8 cellular contexts compared by ENCODE assay signal in the genomic region with DNA sequence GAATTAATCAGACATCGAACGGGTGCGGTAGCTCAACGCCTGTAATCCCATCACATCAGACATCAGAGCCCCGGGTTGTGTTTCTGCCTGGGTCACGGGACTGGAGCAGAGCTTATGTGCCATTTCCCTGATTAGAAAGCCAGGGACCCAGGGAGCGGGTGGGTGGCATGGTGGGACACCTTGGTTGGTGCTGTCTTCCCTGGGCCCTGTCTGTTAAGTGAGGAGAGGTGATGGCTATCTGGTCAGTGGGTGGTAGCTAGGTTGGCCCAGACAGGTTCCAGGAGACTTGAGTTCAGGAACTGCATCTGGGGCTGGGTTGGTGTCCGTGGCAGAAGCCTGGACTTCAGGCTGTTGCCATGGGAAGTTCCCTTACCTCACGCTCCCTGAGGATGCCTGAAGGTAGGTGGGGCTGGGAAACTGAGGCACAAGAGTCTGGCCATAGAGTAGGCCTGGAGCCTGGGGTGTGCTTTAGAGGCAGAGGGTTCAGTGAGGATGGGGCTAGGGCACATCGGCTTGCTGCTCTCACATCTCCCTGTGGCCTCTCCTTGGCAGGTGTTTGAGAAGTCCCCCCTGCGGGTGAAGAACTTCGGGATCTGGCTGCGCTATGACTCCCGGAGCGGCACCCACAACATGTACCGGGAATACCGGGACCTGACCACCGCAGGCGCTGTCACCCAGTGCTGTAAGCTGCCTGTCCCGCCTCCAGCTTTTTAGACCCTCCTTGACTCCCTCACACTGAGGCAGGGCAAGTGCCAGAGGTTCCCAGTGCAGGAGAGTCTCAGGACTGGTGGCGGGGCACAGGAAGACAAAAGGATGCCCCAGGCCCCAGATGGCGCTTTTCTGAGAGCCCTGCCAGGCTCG. TPM values are rescaled to one million over a fixed set of nuclear protein-coding genes. Genes with fewer than 3 reads are reported as not detected.
A peak's percentile ranks its signal among the peaks of the same experiment; 100 is the strongest.
DNase-seq lines count a peak whose midpoint lies in the region; ATAC-seq and TF ChIP-seq lines count a peak whose summit lies in the region.

No MANE protein-coding gene starts in this region.

- H3K9me3 Mint-ChIP-seq in stimulated activated naive CD8-positive, alpha-beta T cell treated with anti-CD3 and anti-CD28 coated beads, Interleukin-15, Interleukin-2, amounts not matched to agents 100 ng/mL and 50 ng/mL, for 24 hours = no peaks in the 10 kb centered on the region
- no peaks in the 10 kb centered on the region for H3K9me3 Mint-ChIP-seq in activated T-helper 1 cell treated with anti-CD3 and anti-CD28 coated beads, Interleukin-12 subunit alpha, Interleukin-12 subunit beta, Interleukin-2, Interleukin-4 antibody, amounts not matched to agents 30 ng/mL and 10 ng/mL and 1 ng/mL, durations not matched to agents 14 hours and 24 hours and 36 hours

- peak overlapping the region; percentile 100 for H3K27ac Mint-ChIP-seq in stimulated activated naive CD8-positive, alpha-beta T cell treated with anti-CD3 and anti-CD28 coated beads, Interleukin-15, Interleukin-2, amounts not matched to agents 100 ng/mL and 50 ng/mL, for 24 hours
- H3K27ac Mint-ChIP-seq in activated T-helper 1 cell treated with anti-CD3 and anti-CD28 coated beads, Interleukin-12 subunit alpha, Interleukin-12 subunit beta, Interleukin-2, Interleukin-4 antibody, amounts not matched to agents 30 ng/mL and 10 ng/mL and 1 ng/mL, durations not matched to agents 14 hours and 24 hours and 36 hours = peak overlapping the region; percentile 100

- H3K4me1 Mint-ChIP-seq in stimulated activated naive CD8-positive, alpha-beta T cell treated with anti-CD3 and anti-CD28 coated beads, Interleukin-15, Interleukin-2, amounts not matched to agents 100 ng/mL and 50 ng/mL, for 24 hours (ENCODE audit: low read depth) = peaks cover 49% of the 10 kb centered on the region
- peaks cover 22% of the 10 kb centered on the region for H3K4me1 Mint-ChIP-seq in activated T-helper 1 cell treated with anti-CD3 and anti-CD28 coated beads, Interleukin-12 subunit alpha, Interleukin-12 subunit beta, Interleukin-2, Interleukin-4 antibody, amounts not matched to agents 30 ng/mL and 10 ng/mL and 1 ng/mL, durations not matched to agents 14 hours and 24 hours and 36 hours (ENCODE audit: low read depth)

- no peak for ATAC-seq in stimulated activated naive CD8-positive, alpha-beta T cell treated with anti-CD3 and anti-CD28 coated beads, Interleukin-15, Interleukin-2, amounts not matched to agents 100 U/mL and 50 U/mL, for 24 hours
- no peak for ATAC-seq in upper lobe of right lung

- H3K4me3 Mint-ChIP-seq in stimulated activated naive CD8-positive, alpha-beta T cell treated with anti-CD3 and anti-CD28 coated beads, Interleukin-15, Interleukin-2, amounts not matched to agents 100 ng/mL and 50 ng/mL, for 24 hours = peak overlapping the region; percentile 99
- H3K4me3 Mint-ChIP-seq in activated T-helper 1 cell treated with anti-CD3 and anti-CD28 coated beads, Interleukin-12 subunit alpha, Interleukin-12 subunit beta, Interleukin-2, Interleukin-4 antibody, amounts not matched to agents 30 ng/mL and 10 ng/mL and 1 ng/mL, durations not matched to agents 14 hours and 24 hours and 36 hours = peak overlapping the region; percentile 99

- TF ChIP-seq CTCF in upper lobe of right lung (IDR thresholded peaks at IDR 0.05) = no peak

- no peaks in the 10 kb centered on the region for H3K27me3 Mint-ChIP-seq in stimulated activated naive CD8-positive, alpha-beta T cell treated with anti-CD3 and anti-CD28 coated beads, Interleukin-15, Interleukin-2, amounts not matched to agents 100 ng/mL and 50 ng/mL, for 24 hours
- H3K27me3 Mint-ChIP-seq in activated T-helper 1 cell treated with anti-CD3 and anti-CD28 coated beads, Interleukin-12 subunit alpha, Interleukin-12 subunit beta, Interleukin-2, Interleukin-4 antibody, amounts not matched to agents 30 ng/mL and 10 ng/mL and 1 ng/mL, durations not matched to agents 14 hours and 24 hours and 36 hours (ENCODE audit: insufficient read depth) = no peaks in the 10 kb centered on the region

- H3K9me3 ChIP-seq in iPS-18c (ENCODE audit: control insufficient read depth, insufficient read depth, low read length) = no peaks in the 10 kb centered on the region
- H3K9me3 ChIP-seq in upper lobe of right lung = no peaks in the 10 kb centered on the region

- peaks cover 54% of the 10 kb centered on the region for H3K36me3 Mint-ChIP-seq in stimulated activated naive CD8-positive, alpha-beta T cell treated with anti-CD3 and anti-CD28 coated beads, Interleukin-15, Interleukin-2, amounts not matched to agents 100 ng/mL and 50 ng/mL, for 24 hours (ENCODE audit: low read depth)
- H3K36me3 Mint-ChIP-seq in activated T-helper 1 cell treated with anti-CD3 and anti-CD28 coated beads, Interleukin-12 subunit alpha, Interleukin-12 subunit beta, Interleukin-2, Interleukin-4 antibody, amounts not matched to agents 30 ng/mL and 10 ng/mL and 1 ng/mL, durations not matched to agents 14 hours and 24 hours and 36 hours (ENCODE audit: low read depth) = peaks cover 53% of the 10 kb centered on the region

- H3K27ac ChIP-seq in upper lobe of right lung = no peak overlapping the region

- intact Hi-C loops in activated T-helper 1 cell treated with anti-CD3 and anti-CD28 coated beads, Interleukin-12 subunit alpha, Interleukin-12 subunit beta, Interleukin-2, Interleukin-4 antibody, amounts not matched to agents 30 ng/mL and 10 ng/mL and 1 ng/mL, durations not matched to agents 14 hours and 24 hours and 36 hours (cut with micrococcal nuclease) = no loop called here
- intact Hi-C loops in upper lobe of right lung (cut with DNase I) = no loop called here

- peak overlapping the region; percentile 80 for H3K4me3 ChIP-seq in iPS-18c (ENCODE audit: insufficient read depth, low read depth, low read length)
- peak overlapping the region; percentile 93 for H3K4me3 ChIP-seq in upper lobe of right lung

- no peaks in the 10 kb centered on the region for H3K27me3 ChIP-seq in upper lobe of right lung

- peaks cover 12% of the 10 kb centered on the region for H3K4me1 ChIP-seq in upper lobe of right lung

- peaks cover 41% of the 10 kb centered on the region for H3K36me3 ChIP-seq in upper lobe of right lung

- no peak for DNase-seq in stimulated activated naive CD8-positive, alpha-beta T cell treated with anti-CD3 and anti-CD28 coated beads, Interleukin-15, Interleukin-2, amounts not matched to agents 100 U/mL and 50 U/mL, for 24 hours
- no peak for DNase-seq in activated T-helper 1 cell treated with anti-CD3 and anti-CD28 coated beads, Interleukin-12 subunit alpha, Interleukin-12 subunit beta, Interleukin-2, Interleukin-4 antibody, amounts not matched to agents 30 ng/mL and 10 ng/mL and 1 ng/mL, durations not matched to agents 14 hours and 24 hours and 36 hours (ENCODE audit: low spot score)
- DNase-seq in upper lobe of right lung (no peak), DMS114 treated with DMSO at 0.1 percent for 48 hours (lab: John Stamatoyannopoulos, UW; ENCODE audit: unreplicated experiment) (no peak), GM19240 (ENCODE audit: insufficient read length, low spot score) (no peak), DMS79 treated with DMSO at 0.1 percent for 48 hours (lab: John Stamatoyannopoulos, UW) (no peak)

RNA-seq across cellular contexts. Expression of a gene that starts 2.1 kb away (rescaled TPM):
- 2,494 and 2,556 TPM in 2 replicates for total RNA-seq in activated T-helper 1 cell treated with anti-CD3 and anti-CD28 coated beads, Interleukin-12 subunit alpha, Interleukin-12 subunit beta, Interleukin-2, Interleukin-4 antibody, amounts not matched to agents 30 ng/mL and 10 ng/mL and 1 ng/mL, durations not matched to agents 14 hours and 24 hours and 36 hours
- total RNA-seq in upper lobe of right lung = 1,315 TPM

RNA-seq across cellular contexts. Expression of a gene that starts 10.0 kb away (rescaled TPM):
- 1.1 TPM in 2 replicates for total RNA-seq in activated T-helper 1 cell treated with anti-CD3 and anti-CD28 coated beads, Interleukin-12 subunit alpha, Interleukin-12 subunit beta, Interleukin-2, Interleukin-4 antibody, amounts not matched to agents 30 ng/mL and 10 ng/mL and 1 ng/mL, durations not matched to agents 14 hours and 24 hours and 36 hours
- not detected for total RNA-seq in upper lobe of right lung

RNA-seq across cellular contexts. Expression of a gene that starts 14.0 kb away (rescaled TPM):
- total RNA-seq in activated T-helper 1 cell treated with anti-CD3 and anti-CD28 coated beads, Interleukin-12 subunit alpha, Interleukin-12 subunit beta, Interleukin-2, Interleukin-4 antibody, amounts not matched to agents 30 ng/mL and 10 ng/mL and 1 ng/mL, durations not matched to agents 14 hours and 24 hours and 36 hours = 222 and 227 TPM in 2 replicates
- total RNA-seq in upper lobe of right lung = 15.1 TPM

RNA-seq across cellular contexts. Expression of a gene that starts 40.5 kb away (rescaled TPM):
- total RNA-seq in activated T-helper 1 cell treated with anti-CD3 and anti-CD28 coated beads, Interleukin-12 subunit alpha, Interleukin-12 subunit beta, Interleukin-2, Interleukin-4 antibody, amounts not matched to agents 30 ng/mL and 10 ng/mL and 1 ng/mL, durations not matched to agents 14 hours and 24 hours and 36 hours = 8.7 and 9.3 TPM in 2 replicates
- total RNA-seq in upper lobe of right lung = not detected

Comparison
In these comparisons a context has a peak if more than half of its experiments do, and no peak if none do; other contexts are left out.
1. RNA of a gene that starts 14.0 kb away (total RNA-seq): 222 to 227 TPM in activated T-helper 1 cell treated with anti-CD3 and anti-CD28 coated beads, Interleukin-12 subunit alpha, Interleukin-12 subunit beta, Interleukin-2, Interleukin-4 antibody, amounts not matched to agents 30 ng/mL and 10 ng/mL and 1 ng/mL, durations not matched to agents 14 hours and 24 hours and 36 hours; 15.1 TPM in upper lobe of right lung (single experiment); every median in the first group is over 10 times any median in the second.